In genomic region chr9:134066923-134067851, GRCh38 we compare ENCODE assay signal across 8 cellular contexts. TPM values are rescaled to one million over a fixed set of nuclear protein-coding genes. Genes with fewer than 3 reads are reported as not detected.
DNase-seq lines count a peak whose midpoint lies in the region; ATAC-seq and TF ChIP-seq lines count a peak whose summit lies in the region.

No MANE protein-coding gene starts in this region.

- H3K27ac ChIP-seq in SK-N-SH (ENCODE audit: low read depth in 2 of 2, low read length in 1 of 2): peak overlapping the region; percentile 56 to 88

- peak overlapping the region; percentile 100 for H3K4me2 ChIP-seq in SK-N-SH

- DNase-seq in SK-N-SH (peak; percentile 81), astrocyte of the hippocampus (ENCODE audit: low read depth, low spot score) (peak; percentile 69), iPS-NIHi11 (ENCODE audit: low spot score) (peak; percentile 79), MV-4-11 (lab: John Stamatoyannopoulos, UW) (no peak)
- peak; percentile 49 for DNase-seq in stimulated activated CD4-positive, alpha-beta T cell treated with anti-CD3 and anti-CD28 coated beads, Interleukin-15, amount 100 ng/mL, for 24 hours

- no peak for TF ChIP-seq EP300 in SK-N-SH (IDR thresholded peaks at IDR 0.05; ENCODE audit: borderline replicate concordance in 1 of 2, low read depth in 1 of 2, low read length in 1 of 2)

- no peaks in the 10 kb centered on the region for H3K9me2 ChIP-seq in SK-N-SH

- H3F3A ChIP-seq in SK-N-SH (replicated peaks; ENCODE audit: insufficient read depth): peaks cover 8% of the 10 kb centered on the region

- CTCF ChIA-PET in SK-N-SH (lab: Yijun Ruan, JAX): interaction anchor here (1.3 kb wide), 1 partner anchor 285 kb away, joined by 3 read pairs; no protein-coding TSS in a partner anchor

- peaks cover 23% of the 10 kb centered on the region; the same call in 1 of the 2 replicates for H3K27me3 ChIP-seq in SK-N-SH (ENCODE audit: insufficient read depth)

- peaks cover 50% of the 10 kb centered on the region for H3K79me2 ChIP-seq in SK-N-SH (ENCODE audit: insufficient read depth)

- peaks cover 44% of the 10 kb centered on the region for H4K20me1 ChIP-seq in SK-N-SH (ENCODE audit: insufficient read depth)

- no peaks in the 10 kb centered on the region for H3K36me3 ChIP-seq in SK-N-SH (replicated peaks in 1 of 2; ENCODE audit: control insufficient read depth in 1 of 2, insufficient read depth in 2 of 2, low read length in 1 of 2)

- peak overlapping the region; percentile 95 for H3K9ac ChIP-seq in SK-N-SH

- under 1% methylated on average over 20 of the region's 125 CpGs for WGBS in SK-N-SH (ENCODE audit: low lambda C conversion rate)

- POLR2A ChIA-PET in SK-N-SH (lab: Yijun Ruan, JAX): interaction anchor here (1.1 to 1.6 kb wide), 2 partner anchors 69 to 98 kb away, joined by 3 to 4 read pairs; partner anchors contain the start of gene WDR5

- no peaks in the 10 kb centered on the region for H3K9me3 ChIP-seq in SK-N-SH

- TF ChIP-seq CTCF in SK-N-SH (IDR thresholded peaks at IDR 0.05): no peak

- peak overlapping the region; percentile 88 to 93 for H3K4me3 ChIP-seq in SK-N-SH (ENCODE audit: low read depth in 2 of 2, low read length in 1 of 2)

- no peak for TF ChIP-seq RAD21 in SK-N-SH (IDR thresholded peaks at IDR 0.05; ENCODE audit: low read length)

- no peak for ATAC-seq in SK-N-SH treated with all-trans-retinoic acid at 6 μM for 48 hours
- peak; percentile 9 for ATAC-seq in HG02943 (IDR thresholded peaks at IDR 0.05; ENCODE audit: low read depth, unreplicated experiment)

- H2AFZ ChIP-seq in SK-N-SH (ENCODE audit: low read depth): no peak overlapping the region

- TF ChIP-seq POLR2A in Raji (IDR thresholded peaks at IDR 0.05; ENCODE audit: insufficient read depth, low read depth, low read length): peak; percentile 11; the same call in 1 of the 2 replicates

- peaks cover 0 to 29% of the 10 kb centered on the region in 2 experiments; a peak in 1 of 4 replicates for H3K4me1 ChIP-seq in SK-N-SH (ENCODE audit: control insufficient read depth in 1 of 2, insufficient read depth in 2 of 2, low read depth in 1 of 2, low read length in 1 of 2)

TF ChIP-seq in SK-N-SH, 30 proteins besides CTCF, POLR2A, EP300 and RAD21:
- TF ChIP-seq USF1 (IDR thresholded peaks at IDR 0.05; ENCODE audit: borderline replicate concordance, low read depth): no peak

TF ChIP-seq in SK-N-SH treated with all-trans-retinoic acid at 6 μM for 48 hours, 23 proteins besides CTCF, POLR2A, EP300 and RAD21:
- TF ChIP-seq ZC3H10 (CRISPR knock-in tag; IDR thresholded peaks at IDR 0.05) (no peak), ZNF8 (CRISPR knock-in tag; IDR thresholded peaks at IDR 0.05) (no peak), CREB5 (CRISPR knock-in tag; IDR thresholded peaks at IDR 0.05; ENCODE audit: low read depth) (no peak), CSDC2 (CRISPR knock-in tag; IDR thresholded peaks at IDR 0.05) (no peak), ESRRG (CRISPR knock-in tag; IDR thresholded peaks at IDR 0.05) (no peak), BACH2 (CRISPR knock-in tag; IDR thresholded peaks at IDR 0.05; ENCODE audit: borderline replicate concordance) (no peak), RARB (CRISPR knock-in tag; IDR thresholded peaks at IDR 0.05) (no peak), ZNF70 (CRISPR knock-in tag; IDR thresholded peaks at IDR 0.05) (no peak), PATZ1 (CRISPR knock-in tag; IDR thresholded peaks at IDR 0.05; ENCODE audit: borderline replicate concordance) (no peak), TSHZ2 (CRISPR knock-in tag; IDR thresholded peaks at IDR 0.05) (no peak)
TF ChIP-seq in SK-N-SH treated with all-trans-retinoic acid at 6 μM for 48 hours: peak in this region for 0.

RNA-seq across cellular contexts. Expression of gene BRD3, which starts 0.6 kb away (rescaled TPM):
- 7.2 and 11.4 TPM in 2 replicates for polyA plus RNA-seq in SK-N-SH (2012; rRNA removed)
- polyA plus RNA-seq in SK-N-SH (2012; cell fraction: cytosol; rRNA removed): 10.2 and 11.5 TPM in 2 replicates
- 14.8 and 22.7 TPM in 2 replicates for polyA plus RNA-seq in SK-N-SH (2012; cell fraction: nucleus; rRNA removed)

RNA-seq across cellular contexts. Expression of gene BRD3OS, which starts 41.9 kb away (rescaled TPM):
- 21.6 and 23.1 TPM in 2 replicates for polyA plus RNA-seq in SK-N-SH (2012; rRNA removed)
- 22.9 and 26.1 TPM in 2 replicates for polyA plus RNA-seq in SK-N-SH (2012; cell fraction: cytosol; rRNA removed)
- 17.2 and 19.8 TPM in 2 replicates for polyA plus RNA-seq in SK-N-SH (2012; cell fraction: nucleus; rRNA removed)
